ENCODE assay signal across 8 cellular contexts in genomic region chr17:77645441-77646430, GRCh38.
DNase-seq lines count a peak whose midpoint lies in the region; ATAC-seq and TF ChIP-seq lines count a peak whose summit lies in the region.

No MANE protein-coding gene starts in this region.

- ATAC-seq in left ventricle myocardium superior: no peak
- no peak for ATAC-seq in GM18867 (IDR thresholded peaks at IDR 0.05; ENCODE audit: unreplicated experiment)

- H3K4me1 Mint-ChIP-seq in HFFc6 (ENCODE audit: low read depth): no peaks in the 10 kb centered on the region

- peak; percentile 26 for DNase-seq in NCI-H524 treated with DMSO at 0.1 percent for 48 hours (lab: John Stamatoyannopoulos, UW)
- peak; percentile 62 for DNase-seq in activated T-cell treated with anti-CD3 and anti-CD28 coated beads for 48 hours (ENCODE audit: low read depth)
- DNase-seq in left kidney (ENCODE audit: low read depth, low spot score): peak; percentile 91
- DNase-seq in stimulated activated CD8-positive, alpha-beta memory T cell treated with anti-CD3 and anti-CD28 coated beads, Interleukin-4, amount 100 ng/mL, for 48 hours: peak; percentile 78
- no peak for DNase-seq in HFFc6
- no peak for DNase-seq in SHP77 (lab: John Stamatoyannopoulos, UW)
- DNase-seq in left ventricle myocardium superior: no peak

- no peak for TF ChIP-seq CTCF in HFFc6 (IDR thresholded peaks at IDR 0.05)

- H3K27me3 Mint-ChIP-seq in HFFc6 (ENCODE audit: insufficient read depth): peaks cover 27% of the 10 kb centered on the region

- no peak overlapping the region for H3K4me3 Mint-ChIP-seq in HFFc6

- intact Hi-C loops in left ventricle myocardium superior (cut with micrococcal nuclease): no loop called here

- peaks cover 4% of the 10 kb centered on the region; the same call in 1 of the 2 replicates for H3K9me3 Mint-ChIP-seq in HFFc6

- H3K27ac Mint-ChIP-seq in HFFc6: no peak overlapping the region

- no peaks in the 10 kb centered on the region for H3K36me3 Mint-ChIP-seq in HFFc6 (ENCODE audit: low read depth)

Comparison
In these comparisons a context has a peak if more than half of its experiments do, and no peak if none do; other contexts are left out.
1. DNase-seq: peak in NCI-H524 treated with DMSO at 0.1 percent for 48 hours (single experiment), activated T-cell treated with anti-CD3 and anti-CD28 coated beads for 48 hours (single experiment), left kidney (single experiment) and stimulated activated CD8-positive, alpha-beta memory T cell treated with anti-CD3 and anti-CD28 coated beads, Interleukin-4, amount 100 ng/mL, for 48 hours (single experiment); none in HFFc6 (single experiment), SHP77 (0 of 2) and left ventricle myocardium superior (single experiment).